In the genomic region with DNA sequence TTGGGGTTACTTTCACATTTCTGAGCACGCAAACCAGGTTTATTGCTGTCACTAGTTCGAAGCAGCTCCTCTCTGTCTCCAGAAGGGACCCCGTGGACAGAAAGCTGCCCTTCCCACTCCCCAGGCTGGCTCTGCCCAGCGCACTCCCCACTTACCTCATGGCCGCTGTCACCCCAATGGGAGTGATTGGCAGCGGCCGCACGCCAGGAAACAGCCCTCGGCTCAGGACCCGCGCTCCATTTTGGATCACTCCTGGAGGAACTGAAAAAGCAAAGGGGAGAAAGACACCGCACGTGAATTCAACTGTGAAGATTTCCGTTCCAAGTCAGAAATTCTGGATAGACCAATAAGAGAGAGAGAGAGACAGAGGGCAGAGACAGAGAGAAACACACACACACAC, we compare ENCODE assay signal across 1 cellular context.
TF ChIP-seq lines count a peak whose summit lies in the region.

No MANE protein-coding gene starts in this region.

TF ChIP-seq in H1, 55 proteins besides CTCF, POLR2A, EP300 and RAD21:
- no peak for TF ChIP-seq CHD2 (IDR thresholded peaks at IDR 0.05; ENCODE audit: low read length)
- TF ChIP-seq CHD7 (IDR thresholded peaks at IDR 0.05; ENCODE audit: insufficient replicate concordance, low read length): no peak
- TF ChIP-seq SRF (IDR thresholded peaks at IDR 0.05; ENCODE audit: low read depth, low read length): no peak
- no peak for TF ChIP-seq CBX5 (IDR thresholded peaks at IDR 0.05; ENCODE audit: low read depth, low read length)
- no peak for TF ChIP-seq CEBPB (IDR thresholded peaks at IDR 0.05; ENCODE audit: low read depth, low read length)
- TF ChIP-seq CREB1 (IDR thresholded peaks at IDR 0.05): no peak
- no peak for TF ChIP-seq SP1 (IDR thresholded peaks at IDR 0.05; ENCODE audit: low read depth, low read length)
- no peak for TF ChIP-seq POU5F1 (IDR thresholded peaks at IDR 0.05; ENCODE audit: low read depth, low read length)
- no peak for TF ChIP-seq KDM1A (IDR thresholded peaks at IDR 0.05; ENCODE audit: borderline replicate concordance, low read length)
- TF ChIP-seq, protein P1, sequence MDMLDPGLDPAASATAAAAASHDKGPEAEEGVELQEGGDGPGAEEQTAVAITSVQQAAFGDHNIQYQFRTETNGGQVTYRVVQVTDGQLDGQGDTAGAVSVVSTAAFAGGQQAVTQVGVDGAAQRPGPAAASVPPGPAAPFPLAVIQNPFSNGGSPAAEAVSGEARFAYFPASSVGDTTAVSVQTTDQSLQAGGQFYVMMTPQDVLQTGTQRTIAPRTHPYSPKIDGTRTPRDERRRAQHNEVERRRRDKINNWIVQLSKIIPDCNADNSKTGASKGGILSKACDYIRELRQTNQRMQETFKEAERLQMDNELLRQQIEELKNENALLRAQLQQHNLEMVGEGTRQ (IDR thresholded peaks at IDR 0.05; ENCODE audit: low read length): no peak
- TF ChIP-seq TBP (IDR thresholded peaks at IDR 0.05; ENCODE audit: low read depth, low read length): no peak
- TF ChIP-seq TAF1 (IDR thresholded peaks at IDR 0.05; ENCODE audit: low read depth, low read length): no peak
- no peak for TF ChIP-seq BRCA1 (IDR thresholded peaks at IDR 0.05; ENCODE audit: low read depth, low read length)
- no peak for TF ChIP-seq CTBP2 (IDR thresholded peaks at IDR 0.05; ENCODE audit: borderline replicate concordance, insufficient read depth, insufficient read length, low read length)
- TF ChIP-seq RBBP5 (IDR thresholded peaks at IDR 0.05; ENCODE audit: borderline replicate concordance, low read depth, low read length): no peak
- no peak for TF ChIP-seq HDAC6 (IDR thresholded peaks at IDR 0.05; ENCODE audit: low read depth, low read length)
- TF ChIP-seq ATF3 (IDR thresholded peaks at IDR 0.05; ENCODE audit: insufficient read depth, low read depth, low read length): no peak
